ENCODE assay signal across 8 cellular contexts in genomic region chr12:116737774-116738657, GRCh38. TPM values are rescaled to one million over a fixed set of nuclear protein-coding genes. Genes with fewer than 3 reads are reported as not detected.
DNase-seq lines count a peak whose midpoint lies in the region; ATAC-seq and TF ChIP-seq lines count a peak whose summit lies in the region.

A gene with protein sequence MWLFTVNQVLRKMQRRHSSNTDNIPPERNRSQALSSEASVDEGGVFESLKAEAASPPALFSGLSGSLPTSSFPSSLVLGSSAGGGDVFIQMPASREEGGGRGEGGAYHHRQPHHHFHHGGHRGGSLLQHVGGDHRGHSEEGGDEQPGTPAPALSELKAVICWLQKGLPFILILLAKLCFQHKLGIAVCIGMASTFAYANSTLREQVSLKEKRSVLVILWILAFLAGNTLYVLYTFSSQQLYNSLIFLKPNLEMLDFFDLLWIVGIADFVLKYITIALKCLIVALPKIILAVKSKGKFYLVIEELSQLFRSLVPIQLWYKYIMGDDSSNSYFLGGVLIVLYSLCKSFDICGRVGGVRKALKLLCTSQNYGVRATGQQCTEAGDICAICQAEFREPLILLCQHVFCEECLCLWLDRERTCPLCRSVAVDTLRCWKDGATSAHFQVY (plus strand): TSS chr12:116738315. CDS start chr12:116740498, 2,183 bp downstream.
SPRING1 (minus strand) TSS chr12:116738069; CDS start chr12:116737900, 169 bp downstream.

- intact Hi-C loops in spleen (cut with DNase I; ENCODE audit: low total_unique reads) = no loop called here

- H3K4me1 Mint-ChIP-seq in WTC11 = peaks cover 16% of the 10 kb centered on the region

- TF ChIP-seq POLR2A in spleen (IDR thresholded peaks at IDR 0.05) = peak in 1 of 3 donors; percentile 27

- 0 to 1% (median 0%) methylated on average over 50 to 80 of the region's 80 CpGs for WGBS in spleen, 5 donors

- POLR2A ChIA-PET in WTC11 (lab: Charles Lee) = no interaction called here

- no peaks in the 10 kb centered on the region for H3K9me3 Mint-ChIP-seq in WTC11

- H3K4me3 ChIP-seq in spleen = peak within 1 kb of the TSS; percentile 71 to 93 (median 86)

- H3K27ac Mint-ChIP-seq in WTC11 = peak within 1 kb of the TSS; percentile 86

- H3K27ac ChIP-seq in caudate nucleus (ENCODE audit: low read depth, low read length) (no peak within 1 kb of the TSS), spleen (peak within 1 kb of the TSS; percentile 60 to 91 (median 81))

- DNase-seq in AG08395 (ENCODE audit: low spot score) = peak; percentile 100
- DNase-seq in NCI-H2227 (lab: John Stamatoyannopoulos, UW; ENCODE audit: unreplicated experiment) = peak; percentile 99
- peak; percentile 99 for DNase-seq in WTC11 (ENCODE audit: low spot score)
- DNase-seq in caudate nucleus (lab: John Stamatoyannopoulos, UW) = peak; percentile 93 to 100 (median 99)
- DNase-seq in inferior parietal cortex (ENCODE audit: extremely low spot score) = peak; percentile 99
- peak; percentile 99 for DNase-seq in spleen

- TF ChIP-seq CTCF in WTC11 (IDR thresholded peaks at IDR 0.05) (no peak), spleen (IDR thresholded peaks at IDR 0.05 in 8 of 11, conservative IDR thresholded peaks at IDR 0.05 in 3 of 11) (peak in 3 of 11 experiments; percentile 7 to 27 (median 24))

- peaks cover 16 to 41% (median 23%) of the 10 kb centered on the region in 6 donors for H3K4me1 ChIP-seq in spleen

- H3K36me3 Mint-ChIP-seq in WTC11 = peaks cover 23% of the 10 kb centered on the region

- no peaks in the 10 kb centered on the region for H3K27me3 Mint-ChIP-seq in WTC11 (ENCODE audit: low read depth)

- H3K27me3 ChIP-seq in spleen (replicated peaks in 1 of 7) = no peaks in the 10 kb centered on the region

- peaks cover 0 to 23% (median 9%) of the 10 kb centered on the region in 6 donors for H3K36me3 ChIP-seq in spleen

- ATAC-seq in GM18873 (IDR thresholded peaks at IDR 0.05; ENCODE audit: low FRiP score, unreplicated experiment) (peak; percentile 97), HG03139 (IDR thresholded peaks at IDR 0.05; ENCODE audit: unreplicated experiment) (peak; percentile 97), WTC11 (peak; percentile 97)

- H3K9me3 ChIP-seq in spleen = no peaks in the 10 kb centered on the region

- CTCF ChIA-PET in WTC11 (lab: Charles Lee) = interaction anchor here (0.6 kb wide), 2 partner anchors 147 to 301 kb away, joined by 3 read pairs; no protein-coding TSS in a partner anchor

- peak within 1 kb of the TSS; percentile 98 for H3K4me3 Mint-ChIP-seq in WTC11

TF ChIP-seq in WTC11, 78 proteins besides CTCF, POLR2A, EP300 and RAD21 (continues in another document):
- TF ChIP-seq, protein P1, sequence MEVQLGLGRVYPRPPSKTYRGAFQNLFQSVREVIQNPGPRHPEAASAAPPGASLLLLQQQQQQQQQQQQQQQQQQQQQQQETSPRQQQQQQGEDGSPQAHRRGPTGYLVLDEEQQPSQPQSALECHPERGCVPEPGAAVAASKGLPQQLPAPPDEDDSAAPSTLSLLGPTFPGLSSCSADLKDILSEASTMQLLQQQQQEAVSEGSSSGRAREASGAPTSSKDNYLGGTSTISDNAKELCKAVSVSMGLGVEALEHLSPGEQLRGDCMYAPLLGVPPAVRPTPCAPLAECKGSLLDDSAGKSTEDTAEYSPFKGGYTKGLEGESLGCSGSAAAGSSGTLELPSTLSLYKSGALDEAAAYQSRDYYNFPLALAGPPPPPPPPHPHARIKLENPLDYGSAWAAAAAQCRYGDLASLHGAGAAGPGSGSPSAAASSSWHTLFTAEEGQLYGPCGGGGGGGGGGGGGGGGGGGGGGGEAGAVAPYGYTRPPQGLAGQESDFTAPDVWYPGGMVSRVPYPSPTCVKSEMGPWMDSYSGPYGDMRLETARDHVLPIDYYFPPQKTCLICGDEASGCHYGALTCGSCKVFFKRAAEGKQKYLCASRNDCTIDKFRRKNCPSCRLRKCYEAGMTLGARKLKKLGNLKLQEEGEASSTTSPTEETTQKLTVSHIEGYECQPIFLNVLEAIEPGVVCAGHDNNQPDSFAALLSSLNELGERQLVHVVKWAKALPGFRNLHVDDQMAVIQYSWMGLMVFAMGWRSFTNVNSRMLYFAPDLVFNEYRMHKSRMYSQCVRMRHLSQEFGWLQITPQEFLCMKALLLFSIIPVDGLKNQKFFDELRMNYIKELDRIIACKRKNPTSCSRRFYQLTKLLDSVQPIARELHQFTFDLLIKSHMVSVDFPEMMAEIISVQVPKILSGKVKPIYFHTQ (CRISPR knock-in tag; IDR thresholded peaks at IDR 0.05) = no peak
- TF ChIP-seq ELF4 (CRISPR knock-in tag; IDR thresholded peaks at IDR 0.05; ENCODE audit: low read depth) (no peak), ZNF512 (CRISPR knock-in tag; IDR thresholded peaks at IDR 0.05; ENCODE audit: borderline replicate concordance) (peak; percentile 85), FOXP1 (CRISPR knock-in tag; IDR thresholded peaks at IDR 0.05; ENCODE audit: borderline replicate concordance) (peak; percentile 80; the same call in 1 of the 2 replicates), ZNF317 (CRISPR knock-in tag; IDR thresholded peaks at IDR 0.05; ENCODE audit: borderline replicate concordance, low read depth) (no peak), ATF6 (CRISPR knock-in tag; IDR thresholded peaks at IDR 0.05) (no peak), ZNF121 (CRISPR knock-in tag; IDR thresholded peaks at IDR 0.05) (no peak), HMGA2 (CRISPR knock-in tag; IDR thresholded peaks at IDR 0.05) (no peak), MYBL2 (CRISPR knock-in tag; IDR thresholded peaks at IDR 0.05) (peak; percentile 88; the same call in 1 of the 2 replicates), ZNF671 (CRISPR knock-in tag; IDR thresholded peaks at IDR 0.05) (no peak), CREM (CRISPR knock-in tag; IDR thresholded peaks at IDR 0.05) (peak; percentile 88; the same call in 1 of the 2 replicates), MXD4 (CRISPR knock-in tag; IDR thresholded peaks at IDR 0.05; ENCODE audit: borderline replicate concordance) (no peak), ETV6 (CRISPR knock-in tag; IDR thresholded peaks at IDR 0.05) (peak; percentile 98), ZNF423 (CRISPR knock-in tag; IDR thresholded peaks at IDR 0.05) (no peak), TEAD4 (CRISPR knock-in tag; IDR thresholded peaks at IDR 0.05) (no peak), FOXJ3 (CRISPR knock-in tag; IDR thresholded peaks at IDR 0.05; ENCODE audit: borderline replicate concordance) (no peak), NFE2L1 (CRISPR knock-in tag; IDR thresholded peaks at IDR 0.05) (peak; percentile 65), NR1H2 (CRISPR knock-in tag; IDR thresholded peaks at IDR 0.05) (no peak)
- TF ChIP-seq, protein P2, sequence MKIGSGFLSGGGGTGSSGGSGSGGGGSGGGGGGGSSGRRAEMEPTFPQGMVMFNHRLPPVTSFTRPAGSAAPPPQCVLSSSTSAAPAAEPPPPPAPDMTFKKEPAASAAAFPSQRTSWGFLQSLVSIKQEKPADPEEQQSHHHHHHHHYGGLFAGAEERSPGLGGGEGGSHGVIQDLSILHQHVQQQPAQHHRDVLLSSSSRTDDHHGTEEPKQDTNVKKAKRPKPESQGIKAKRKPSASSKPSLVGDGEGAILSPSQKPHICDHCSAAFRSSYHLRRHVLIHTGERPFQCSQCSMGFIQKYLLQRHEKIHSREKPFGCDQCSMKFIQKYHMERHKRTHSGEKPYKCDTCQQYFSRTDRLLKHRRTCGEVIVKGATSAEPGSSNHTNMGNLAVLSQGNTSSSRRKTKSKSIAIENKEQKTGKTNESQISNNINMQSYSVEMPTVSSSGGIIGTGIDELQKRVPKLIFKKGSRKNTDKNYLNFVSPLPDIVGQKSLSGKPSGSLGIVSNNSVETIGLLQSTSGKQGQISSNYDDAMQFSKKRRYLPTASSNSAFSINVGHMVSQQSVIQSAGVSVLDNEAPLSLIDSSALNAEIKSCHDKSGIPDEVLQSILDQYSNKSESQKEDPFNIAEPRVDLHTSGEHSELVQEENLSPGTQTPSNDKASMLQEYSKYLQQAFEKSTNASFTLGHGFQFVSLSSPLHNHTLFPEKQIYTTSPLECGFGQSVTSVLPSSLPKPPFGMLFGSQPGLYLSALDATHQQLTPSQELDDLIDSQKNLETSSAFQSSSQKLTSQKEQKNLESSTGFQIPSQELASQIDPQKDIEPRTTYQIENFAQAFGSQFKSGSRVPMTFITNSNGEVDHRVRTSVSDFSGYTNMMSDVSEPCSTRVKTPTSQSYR (CRISPR knock-in tag; IDR thresholded peaks at IDR 0.05) = no peak

RNA-seq across cellular contexts. Expression of the first gene that starts in this region (rescaled TPM):
- total RNA-seq in WTC11 (2021) = 27.7 to 46.8 TPM (median 41.7 TPM) in 3 replicates
- 1 to 10 TPM; 3.0 to 6.0 (median 4.4) TPM for total RNA-seq in spleen
- polyA plus RNA-seq in spleen = 1 to 10 TPM; 1.9 to 3.9 (median 3.5) TPM

RNA-seq across cellular contexts. Expression of gene SPRING1, which starts in this region (rescaled TPM):
- 42.1 to 46.1 TPM (median 43.7 TPM) in 3 replicates for total RNA-seq in WTC11 (2021)
- 10 to 100 TPM; 18.5 to 43.8 (median 28.7) TPM for total RNA-seq in spleen
- polyA plus RNA-seq in spleen = 10 to 100 TPM in 2 of 3 donors, 1 to 10 TPM in 1; 8.8 to 17.5 (median 10.4) TPM
